16 cellular contexts compared by ENCODE assay signal in the genomic region with DNA sequence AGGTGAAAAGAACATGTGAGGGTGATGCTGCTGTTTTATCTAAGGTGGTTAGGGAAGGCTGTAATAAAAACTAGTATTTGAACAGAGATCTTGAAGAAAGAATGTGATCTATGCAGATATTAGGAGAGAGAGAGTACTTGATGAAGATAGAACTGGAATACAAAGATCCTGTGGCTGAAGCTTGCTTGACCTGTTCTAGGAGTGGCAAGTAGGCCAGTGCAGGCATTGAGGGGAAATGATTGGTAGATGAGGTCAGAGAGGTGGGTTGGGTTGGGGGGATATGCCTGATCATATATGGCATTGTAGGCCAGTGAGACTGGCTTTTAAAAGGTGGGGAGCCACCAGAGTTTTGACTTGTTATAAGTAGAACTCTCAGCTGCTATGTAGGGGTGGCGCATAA.
"Had no signal": no experiment of that assay in that cellular context is flagged by ENCODE, and none has a peak within 500 bp of the region (broad histone marks: within the 10 kb centered on the region; RNA-seq: fewer than 3 reads in every experiment).

No MANE protein-coding gene starts in this region.

- H3K4me2 ChIP-seq: hepatocyte had no signal

- H3K36me3 ChIP-seq: cardiac muscle cell, colonic mucosa, gastroesophageal sphincter, pancreas had no signal

- H2AFZ ChIP-seq: hepatocyte had no signal

- H3K4me3 ChIP-seq: cardiac muscle cell, colonic mucosa, gastroesophageal sphincter, hepatocyte, pancreas had no signal

- FAIRE-seq: pancreas had no signal

- H3K9me3 ChIP-seq: colonic mucosa, gastroesophageal sphincter, pancreas had no signal

- H3K27me3 ChIP-seq: cardiac muscle cell, colonic mucosa, gastroesophageal sphincter, hepatocyte, pancreas had no signal

- H3K4me1 ChIP-seq: colonic mucosa had no signal

- DNase-seq: activated CD4-positive, alpha-beta memory T cell treated with anti-CD3 and anti-CD28 coated beads, Interleukin-2, amount 10 ng/mL, durations not matched to agents 7 days and 5 days; activated CD4-positive, alpha-beta T cell treated with anti-CD3 and anti-CD28 coated beads for 36 hours; activated CD8-positive, alpha-beta memory T cell treated with anti-CD3 and anti-CD28 coated beads, Interleukin-2, amount 50 U/mL, for 4 hours; activated naive CD4-positive, alpha-beta T cell; aorta; colonic mucosa; effector CD4-positive, alpha-beta T cell; left colon; pancreas; retina; stimulated activated CD4-positive, alpha-beta T cell treated with anti-CD3 and anti-CD28 coated beads, Interleukin-4, amount 100 ng/mL, for 1 hour; T-cell; T1000 had no signal

- H3K27ac ChIP-seq: colonic mucosa, hepatocyte, pancreas had no signal
